Comparison of ENCODE assay signal across 12 cellular contexts in the genomic region with DNA sequence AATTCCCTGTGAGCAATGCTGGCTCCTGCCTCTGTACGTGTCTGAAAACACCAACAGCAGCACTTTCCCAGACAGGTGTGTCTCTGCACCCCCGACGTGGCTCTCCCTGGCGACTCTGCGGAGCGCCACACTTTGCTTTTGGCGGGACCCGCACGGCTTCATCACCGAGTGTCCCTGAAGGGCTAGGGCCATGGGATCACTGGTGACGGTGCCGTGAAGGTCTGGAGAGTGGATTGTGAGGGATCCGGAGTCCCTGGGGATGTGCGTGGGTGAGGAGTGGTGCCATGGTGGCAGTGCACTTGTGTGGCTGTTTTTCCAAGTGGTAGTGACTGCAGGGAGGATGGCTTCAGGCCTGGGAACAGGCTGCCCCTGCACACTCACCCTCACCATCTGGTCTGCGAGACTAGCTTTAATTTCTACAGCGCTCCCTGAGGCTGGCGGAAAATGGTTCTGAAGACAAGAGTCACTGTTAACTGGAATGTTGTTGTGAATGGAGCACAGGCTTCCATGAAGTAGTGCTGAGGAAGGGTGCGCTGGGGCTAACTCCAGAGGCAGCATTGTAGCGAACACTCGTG. TPM values are rescaled to one million over a fixed set of nuclear protein-coding genes. Genes with fewer than 3 reads are reported as not detected.
DNase-seq lines count a peak whose midpoint lies in the region; ATAC-seq and TF ChIP-seq lines count a peak whose summit lies in the region.
"Had no signal": no experiment of that assay in that cellular context is flagged by ENCODE, and none has a peak within 500 bp of the region (broad histone marks: within the 10 kb centered on the region; RNA-seq: fewer than 3 reads in every experiment).

No MANE protein-coding gene starts in this region.

- no peak for TF ChIP-seq CTCF in chondrocyte (IDR thresholded peaks at IDR 0.05)

- H3K36me3 Mint-ChIP-seq in chondrocyte (ENCODE audit: low read depth), result no peaks in the 10 kb centered on the region
- no peaks in the 10 kb centered on the region for H3K36me3 Mint-ChIP-seq in natural killer cell treated with Interleukin-12 subunit alpha and Interleukin-12 subunit beta and Interleukin-15 and Interleukin-18, amount 100 ng/mL, for 72 hours

- H3K9me3 ChIP-seq in aorta (ENCODE audit: control insufficient read depth, low read length), result no peaks in the 10 kb centered on the region
- H3K9me3 ChIP-seq: stomach had no signal

- no peaks in the 10 kb centered on the region for H3K4me1 ChIP-seq in aorta (ENCODE audit: control insufficient read depth in 1 of 2, insufficient read depth in 2 of 2, low read length in 2 of 2)

- peaks cover 3% of the 10 kb centered on the region for H3K4me1 Mint-ChIP-seq in chondrocyte (ENCODE audit: low read depth)
- H3K4me1 Mint-ChIP-seq in natural killer cell treated with Interleukin-12 subunit alpha and Interleukin-12 subunit beta and Interleukin-15 and Interleukin-18, amount 100 ng/mL, for 72 hours (ENCODE audit: low read depth in 2 of 2), result peaks cover 5% of the 10 kb centered on the region in 2 donors

- intact Hi-C loops in left cardiac atrium (cut with DNase I) (loop anchor here in 1 of 2 donors (5.0 kb wide), 1 partner anchor 125 kb away; no protein-coding TSS in a partner anchor), left ventricle myocardium superior (cut with micrococcal nuclease) (no loop called here), aorta (cut with DNase I) (no loop called here)

- WGBS in aorta, 2 donors, result 82 to 83% methylated on average over 20 of the region's 20 CpGs

- H3K27ac Mint-ChIP-seq in chondrocyte (ENCODE audit: unreplicated experiment), result no peak overlapping the region
- no peak overlapping the region for H3K27ac Mint-ChIP-seq in natural killer cell treated with Interleukin-12 subunit alpha and Interleukin-12 subunit beta and Interleukin-15 and Interleukin-18, amount 100 ng/mL, for 72 hours
- H3K27ac Mint-ChIP-seq: activated CD4-positive, alpha-beta T cell treated with anti-CD3 and anti-CD28 coated beads, Interleukin-2, amount 10 ng/mL, durations not matched to agents 24 days and 14 days had no signal

- H3K27ac ChIP-seq in aorta (ENCODE audit: low read depth in 1 of 2, low read length in 2 of 2), result no peak overlapping the region
- H3K27ac ChIP-seq: stomach had no signal

- DNase-seq in left cardiac atrium, result peak; percentile 8
- DNase-seq in left ventricle myocardium superior, result no peak
- peak; percentile 83 for DNase-seq in chondrocyte (ENCODE audit: low spot score)
- DNase-seq in natural killer cell treated with Interleukin-12 subunit alpha and Interleukin-12 subunit beta and Interleukin-15 and Interleukin-18, amount 100 ng/mL, for 72 hours (ENCODE audit: low spot score), result peak; percentile 48
- DNase-seq in aorta, result peak; percentile 32 to 63
- no peak for DNase-seq in SK-N-DZ (ENCODE audit: low spot score)
- DNase-seq in NCI-H1436 treated with DMSO at 0.1 percent for 48 hours (lab: John Stamatoyannopoulos, UW), result no peak
- DNase-seq in SIG-M5 treated with dmso at 0.1 percent for 504 hours (lab: John Stamatoyannopoulos, UW; ENCODE audit: unreplicated experiment), result no peak
- DNase-seq: foreskin melanocyte had no signal

- H3K27me3 Mint-ChIP-seq in chondrocyte (ENCODE audit: low read depth), result peaks cover 51% of the 10 kb centered on the region
- peaks cover 21 to 29% of the 10 kb centered on the region in 2 donors for H3K27me3 Mint-ChIP-seq in natural killer cell treated with Interleukin-12 subunit alpha and Interleukin-12 subunit beta and Interleukin-15 and Interleukin-18, amount 100 ng/mL, for 72 hours

- no peak overlapping the region for H3K4me3 Mint-ChIP-seq in chondrocyte (ENCODE audit: unreplicated experiment)
- no peak overlapping the region for H3K4me3 Mint-ChIP-seq in natural killer cell treated with Interleukin-12 subunit alpha and Interleukin-12 subunit beta and Interleukin-15 and Interleukin-18, amount 100 ng/mL, for 72 hours
- H3K4me3 Mint-ChIP-seq: activated CD4-positive, alpha-beta T cell treated with anti-CD3 and anti-CD28 coated beads, Interleukin-2, amount 10 ng/mL, durations not matched to agents 24 days and 14 days had no signal

- no peak overlapping the region for H3K4me3 ChIP-seq in aorta (ENCODE audit: low read length in 2 of 2)
- H3K4me3 ChIP-seq: stomach had no signal

- no peaks in the 10 kb centered on the region for H3K27me3 ChIP-seq in aorta (ENCODE audit: control insufficient read depth in 1 of 2, insufficient read depth in 2 of 2, low read length in 1 of 2)

- no peak for ATAC-seq in left cardiac atrium
- ATAC-seq in left ventricle myocardium superior, result no peak
- ATAC-seq in natural killer cell treated with Interleukin-12 subunit alpha and Interleukin-12 subunit beta and Interleukin-15 and Interleukin-18, amount 100 ng/mL, for 72 hours, result no peak
- ATAC-seq in aorta (ENCODE audit: low FRiP score), result no peak

- no peaks in the 10 kb centered on the region for H3K9me3 Mint-ChIP-seq in chondrocyte (ENCODE audit: low read depth)
- H3K9me3 Mint-ChIP-seq in natural killer cell treated with Interleukin-12 subunit alpha and Interleukin-12 subunit beta and Interleukin-15 and Interleukin-18, amount 100 ng/mL, for 72 hours, result no peaks in the 10 kb centered on the region
- H3K9me3 Mint-ChIP-seq: activated CD4-positive, alpha-beta T cell treated with anti-CD3 and anti-CD28 coated beads, Interleukin-2, amount 10 ng/mL, durations not matched to agents 24 days and 14 days had no signal

- H3K36me3 ChIP-seq in aorta (ENCODE audit: control insufficient read depth in 1 of 2, insufficient read depth in 2 of 2, low read length in 1 of 2), result no peaks in the 10 kb centered on the region
- H3K36me3 ChIP-seq: stomach had no signal

RNA-seq across cellular contexts. Expression of a gene that starts 3.2 kb away (rescaled TPM):
- total RNA-seq in left cardiac atrium, result 10 to 100 TPM in 1 of 2 donors, 1 to 10 TPM in 1; 4.4 to 10.4 TPM
- total RNA-seq in left ventricle myocardium superior, result 3.4 TPM
- not detected in 3 replicates for total RNA-seq in chondrocyte
- total RNA-seq in natural killer cell treated with Interleukin-12 subunit alpha and Interleukin-12 subunit beta and Interleukin-15 and Interleukin-18, amount 100 ng/mL, for 72 hours, result under 1 TPM in 1 of 2 donors, not detected in 1; 0.53 TPM
- 1 to 10 TPM; 2.8 to 6.8 TPM for total RNA-seq in aorta
- polyA plus RNA-seq in aorta, result under 1 TPM in 1 of 2 donors, not detected in 1; 0.10 TPM
- not detected in 2 replicates for polyA plus RNA-seq in SK-N-DZ (2014; cell fraction: cytosol; rRNA removed)
- polyA plus RNA-seq in SK-N-DZ (2014; cell fraction: nucleus; rRNA removed), result 0.24 and 0.30 TPM in 2 replicates
- total RNA-seq: LHCN-M2 had no signal

Comparison
In these comparisons a context has a peak if more than half of its experiments do, and no peak if none do; other contexts are left out.
1. DNase-seq: peak in left cardiac atrium (single experiment), chondrocyte (single experiment), natural killer cell treated with Interleukin-12 subunit alpha and Interleukin-12 subunit beta and Interleukin-15 and Interleukin-18, amount 100 ng/mL, for 72 hours (single experiment) and aorta (2 of 2); none in left ventricle myocardium superior (single experiment), SK-N-DZ (single experiment), NCI-H1436 treated with DMSO at 0.1 percent for 48 hours (single experiment) and SIG-M5 treated with dmso at 0.1 percent for 504 hours (single experiment).